Comparison of ENCODE assay signal across 11 cellular contexts in genomic region chr3:142275856-142276255, GRCh38. TPM values are rescaled to one million over a fixed set of nuclear protein-coding genes. Genes with fewer than 3 reads are reported as not detected.
DNase-seq lines count a peak whose midpoint lies in the region; ATAC-seq and TF ChIP-seq lines count a peak whose summit lies in the region.
"Had no signal": no experiment of that assay in that cellular context is flagged by ENCODE, and none has a peak within 500 bp of the region (broad histone marks: within the 10 kb centered on the region; RNA-seq: fewer than 3 reads in every experiment).

No MANE protein-coding gene starts in this region.

- POLR2A ChIA-PET in AG04450 (lab: Yijun Ruan, JAX) = no interaction called here

- CTCF ChIA-PET in AG04450 (lab: Charles Lee) = interaction anchor here (1.9 kb wide), 1 partner anchor 95 kb away, joined by 12 read pairs; no protein-coding TSS in a partner anchor

- H3K27ac ChIP-seq in AG04450 (ENCODE audit: low read depth, low read length) = no peak overlapping the region
- H3K27ac ChIP-seq: SJSA1 had no signal

- no peaks in the 10 kb centered on the region for H3K27me3 ChIP-seq in AG04450 (ENCODE audit: control insufficient read depth, insufficient read depth, low read length)
- H3K27me3 ChIP-seq in adipocyte (replicated peaks; ENCODE audit: control insufficient read depth, insufficient read depth, low read length) = no peaks in the 10 kb centered on the region
- H3K27me3 ChIP-seq in MG63 = no peaks in the 10 kb centered on the region
- H3K27me3 ChIP-seq: SJSA1 had no signal

- H3K36me3 ChIP-seq in adipocyte (ENCODE audit: control insufficient read depth, insufficient read depth, low read length, severe bottlenecking) (no peaks in the 10 kb centered on the region), MG63 (no peaks in the 10 kb centered on the region)
- H3K36me3 ChIP-seq: SJSA1 had no signal

- H3K4me3 ChIP-seq in AG04450 (ENCODE audit: low read depth, low read length) (no peak overlapping the region), adipocyte (ENCODE audit: low read length) (peak overlapping the region; percentile 63), MG63 (no peak overlapping the region)
- H3K4me3 ChIP-seq: SJSA1 had no signal

- peaks cover 53% of the 10 kb centered on the region for H3K4me1 ChIP-seq in adipocyte (ENCODE audit: control insufficient read depth, insufficient read depth, low read length)

- H3K9me3 ChIP-seq in AG04450 (ENCODE audit: control insufficient read depth, insufficient read depth, low read length) (no peaks in the 10 kb centered on the region; the same call in 1 of the 2 replicates), adipocyte (ENCODE audit: control insufficient read depth, low read length) (no peaks in the 10 kb centered on the region), MG63 (peaks cover 2% of the 10 kb centered on the region; the same call in 1 of the 2 replicates)
- H3K9me3 ChIP-seq: SJSA1 had no signal

- intact Hi-C loops in left cardiac atrium (cut with DNase I) = loop anchor here in 1 of 2 donors (5.0 to 10.0 kb wide), 3 partner anchors 49 to 314 kb away; partner anchors contain the start of gene GK5

- no peak for TF ChIP-seq CTCF in AG04450 (IDR thresholded peaks at IDR 0.05; ENCODE audit: low read depth, low read length)

- peak; percentile 35 to 84 for ATAC-seq in left cardiac atrium
- ATAC-seq: HCT116 had no signal

- DNase-seq in AG04450 (ENCODE audit: low read depth, low spot score) = peak; percentile 50
- peak; percentile 63 for DNase-seq in HS-27A (ENCODE audit: low read depth)
- peak; percentile 88 for DNase-seq in adipocyte (ENCODE audit: low read depth)
- no peak for DNase-seq in left cardiac atrium
- DNase-seq in NCI-H1417 treated with DMSO at 0.1 percent for 48 hours (lab: John Stamatoyannopoulos, UW) = no peak
- no peak for DNase-seq in MG63
- DNase-seq in UCSD-AML1 (lab: John Stamatoyannopoulos, UW; ENCODE audit: unreplicated experiment) = no peak
- DNase-seq in NCI-H2081 treated with DMSO at 0.1 percent for 48 hours (lab: John Stamatoyannopoulos, UW) = no peak
- DNase-seq: activated effector memory CD4-positive, alpha-beta T cell treated with anti-CD3 and anti-CD28 coated beads, Interleukin-2, amount 50 U/mL, for 16 hours had no signal

- peak overlapping the region; percentile 66 for H3K9ac ChIP-seq in adipocyte (ENCODE audit: low read length)

RNA-seq across cellular contexts. Expression of gene GK5, which starts 50.5 kb away (rescaled TPM):
- polyA plus RNA-seq in AG04450 (2011; rRNA removed) = 8.0 and 12.2 TPM in 2 replicates
- 4.8 and 7.4 TPM in 2 replicates for polyA minus RNA-seq in AG04450 (2011; rRNA and poly(A)+ RNA removed)
- 10 to 100 TPM; 10.5 to 13.6 TPM for total RNA-seq in left cardiac atrium
- total RNA-seq in MG63 (2014; rRNA removed; shearing (Covaris generic); ENCODE audit: low replicate concordance) = 4.4 and 19.7 TPM in 2 replicates

Comparison
In these comparisons a context has a peak if more than half of its experiments do, and no peak if none do; other contexts are left out.
1. DNase-seq: peak in AG04450 (single experiment), HS-27A (single experiment) and adipocyte (single experiment); none in left cardiac atrium (single experiment), NCI-H1417 treated with DMSO at 0.1 percent for 48 hours (single experiment), MG63 (single experiment), UCSD-AML1 (single experiment) and NCI-H2081 treated with DMSO at 0.1 percent for 48 hours (single experiment).